In genomic region chr12:12661086-12661485, GRCh38 we compare ENCODE assay signal across 13 cellular contexts. TPM values are rescaled to one million over a fixed set of nuclear protein-coding genes. Genes with fewer than 3 reads are reported as not detected.
DNase-seq lines count a peak whose midpoint lies in the region; ATAC-seq, FAIRE-seq and TF ChIP-seq lines count a peak whose summit lies in the region.
"Had no signal": no experiment of that assay in that cellular context is flagged by ENCODE, and none has a peak within 500 bp of the region (broad histone marks: within the 10 kb centered on the region; RNA-seq: fewer than 3 reads in every experiment).

No MANE protein-coding gene starts in this region.

- no peak for TF ChIP-seq POLR2A in A549 (IDR thresholded peaks at IDR 0.05; ENCODE audit: low read length)

- CTCF ChIA-PET in A549 (lab: Yijun Ruan, JAX) (interaction anchor here (0.7 kb wide), 1 partner anchor 79 kb away, joined by 3 read pairs; no protein-coding TSS in a partner anchor), HEK293T (lab: Yijun Ruan, JAX) (no interaction called here)

- peaks cover 17% of the 10 kb centered on the region for H3K4me1 ChIP-seq in A549

- TF ChIP-seq RAD21 in A549 (conservative IDR thresholded peaks at IDR 0.05 in 1 of 2, IDR thresholded peaks at IDR 0.05 in 1 of 2) = no peak

- POLR2A ChIA-PET in A549 (lab: Yijun Ruan, JAX) = no interaction called here
- POLR2A ChIA-PET in HEK293T (lab: Yijun Ruan, JAX) = no interaction called here

- 32% methylated on average over 4 of the region's 4 CpGs for WGBS in A549 (ENCODE audit: missing lambda C conversion rate)

- no peak for TF ChIP-seq CTCF in A549 (IDR thresholded peaks at IDR 0.05)

- no peak overlapping the region for H3K27ac ChIP-seq in A549

- FAIRE-seq in A549 (lab: Jason Lieb, UNC) (peak; percentile 28), HTR-8/SVneo (lab: Jason Lieb, UNC) (no peak)

- DNase-seq in A549 (ENCODE audit: low read depth in 1 of 2, low spot score in 1 of 2) (no peak), HTR-8/SVneo (ENCODE audit: insufficient read length, low spot score) (peak; percentile 14), astrocyte of the hippocampus (ENCODE audit: low read depth, low spot score) (peak; percentile 86), hepatic stellate cell (ENCODE audit: low spot score) (peak; percentile 73), NAMALWA (ENCODE audit: low spot score) (no peak), HEK293T (ENCODE audit: extremely low spot score) (no peak), middle frontal gyrus (ENCODE audit: extremely low spot score, low spot score) (no peak)
- DNase-seq in stimulated activated CD4-positive, alpha-beta T cell treated with anti-CD3 and anti-CD28 coated beads, Interleukin-1b, Interleukin-23, amount 100 ng/mL, for 48 hours = no peak
- DNase-seq: activated B cell treated with CpG ODN at 0.5 μM for 24 hours; activated T-cell treated with anti-CD3 and anti-CD28 coated beads, Interleukin-2, amount 50 U/mL, for 1 hour; glutamatergic neuron; right cardiac atrium; Right ventricle myocardium superior had no signal

- peak overlapping the region; percentile 49 for H3K4me2 ChIP-seq in A549

- H3K9me3 ChIP-seq in A549 = no peaks in the 10 kb centered on the region

- no peak overlapping the region for H3K4me3 ChIP-seq in A549

- no peak for ATAC-seq in A549
- ATAC-seq: right cardiac atrium had no signal

- no peak for TF ChIP-seq EP300 in A549 (IDR thresholded peaks at IDR 0.05)

TF ChIP-seq in A549, 52 proteins besides CTCF, POLR2A, EP300 and RAD21:
- 0 out of 4 replicates have a peak, but pooled peaks of 1 of the 2 experiments have one; percentile 17 for TF ChIP-seq CEBPB (IDR thresholded peaks at IDR 0.05)
- TF ChIP-seq MAFK (IDR thresholded peaks at IDR 0.05; ENCODE audit: partially characterized antibody) = no peak
- TF ChIP-seq JUNB (IDR thresholded peaks at IDR 0.05) = no peak
- TF ChIP-seq FOSL2 (IDR thresholded peaks at IDR 0.05) = no peak
- peak; percentile 61 for TF ChIP-seq FOSL2 (CRISPR knock-in tag; IDR thresholded peaks at IDR 0.05)
- no peak for TF ChIP-seq MYC (IDR thresholded peaks at IDR 0.05; ENCODE audit: borderline replicate concordance, low read length)

TF ChIP-seq in HEK293T, 16 proteins besides CTCF, POLR2A, EP300 and RAD21:
- TF ChIP-seq FOXK2 (IDR thresholded peaks at IDR 0.05) (no peak), SP1 (IDR thresholded peaks at IDR 0.05) (no peak), ARNT (IDR thresholded peaks at IDR 0.05) (no peak), FOXA1 (IDR thresholded peaks at IDR 0.05) (no peak), SUZ12 (IDR thresholded peaks at IDR 0.05) (no peak), BHLHE40 (IDR thresholded peaks at IDR 0.05; ENCODE audit: borderline replicate concordance) (no peak), CTBP1 (IDR thresholded peaks at IDR 0.05; ENCODE audit: borderline replicate concordance) (no peak), TARDBP (IDR thresholded peaks at IDR 0.05) (no peak), LEF1 (IDR thresholded peaks at IDR 0.05; ENCODE audit: borderline replicate concordance) (no peak), HDGF (IDR thresholded peaks at IDR 0.05; ENCODE audit: borderline replicate concordance) (no peak), ELF4 (IDR thresholded peaks at IDR 0.05) (no peak), NFRKB (IDR thresholded peaks at IDR 0.05) (no peak), L3MBTL2 (conservative IDR thresholded peaks at IDR 0.05) (no peak), FOXM1 (IDR thresholded peaks at IDR 0.05; ENCODE audit: borderline replicate concordance) (no peak), PKNOX1 (IDR thresholded peaks at IDR 0.05) (no peak), ZNF384 (IDR thresholded peaks at IDR 0.05) (no peak)

RNA-seq across cellular contexts. Expression of gene GPR19, which starts 34.9 kb away (rescaled TPM):
- polyA plus RNA-seq in A549 (2011; rRNA removed) = 2.6 and 2.7 TPM in 2 replicates
- 1.5 and 2.2 TPM in 2 replicates for polyA plus RNA-seq in A549 (2012; cell fraction: cytosol; rRNA removed)
- polyA plus RNA-seq in A549 (2012; cell fraction: nucleus; rRNA removed) = 2.6 and 2.8 TPM in 2 replicates
- polyA plus RNA-seq in A549 (2017; fragmentation: RNase III; extraction: RNeasy Plus Mini Kit Qiagen cat#74134 plus additional on column Dnase treatment) = 1.8 to 2.6 TPM (median 1.9 TPM) in 3 replicates
- 2.3 and 3.7 TPM in 2 replicates for polyA minus RNA-seq in A549 (2011; rRNA and poly(A)+ RNA removed)

RNA-seq across cellular contexts. Expression of gene CREBL2, which starts 49.4 kb away (rescaled TPM):
- 30.9 and 31.4 TPM in 2 replicates for polyA plus RNA-seq in A549 (2011; rRNA removed)
- 8.2 and 9.4 TPM in 2 replicates for polyA plus RNA-seq in A549 (2012; cell fraction: cytosol; rRNA removed)
- polyA plus RNA-seq in A549 (2012; cell fraction: nucleus; rRNA removed) = 2.9 and 4.2 TPM in 2 replicates
- polyA plus RNA-seq in A549 (2017; fragmentation: RNase III; extraction: RNeasy Plus Mini Kit Qiagen cat#74134 plus additional on column Dnase treatment) = 21.9 to 24.3 TPM (median 23.9 TPM) in 3 replicates
- polyA minus RNA-seq in A549 (2011; rRNA and poly(A)+ RNA removed) = 12.2 and 13.6 TPM in 2 replicates

RNA-seq across cellular contexts. Expression of gene CDKN1B, which starts 56.1 kb away (rescaled TPM):
- polyA plus RNA-seq in A549 (2011; rRNA removed) (20.4 and 26.8 TPM in 2 replicates), A549 (2017; fragmentation: RNase III; extraction: RNeasy Plus Mini Kit Qiagen cat#74134 plus additional on column Dnase treatment) (18.0 to 20.5 TPM (median 20.3 TPM) in 3 replicates)
- polyA plus RNA-seq in A549 (2012; cell fraction: cytosol; rRNA removed) = 8.1 and 9.7 TPM in 2 replicates
- polyA plus RNA-seq in A549 (2012; cell fraction: nucleus; rRNA removed) = 7.2 and 7.8 TPM in 2 replicates
- polyA minus RNA-seq in A549 (2011; rRNA and poly(A)+ RNA removed) = 7.8 and 11.8 TPM in 2 replicates

Comparison
In these comparisons a context has a peak if more than half of its experiments do, and no peak if none do; other contexts are left out.
1. DNase-seq: peak in HTR-8/SVneo (single experiment), astrocyte of the hippocampus (single experiment) and hepatic stellate cell (single experiment); none in A549 (0 of 2), stimulated activated CD4-positive, alpha-beta T cell treated with anti-CD3 and anti-CD28 coated beads, Interleukin-1b, Interleukin-23, amount 100 ng/mL, for 48 hours (single experiment), NAMALWA (single experiment), HEK293T (single experiment) and middle frontal gyrus (single experiment).